ENCODE assay signal across 8 cellular contexts in genomic region chr6:28923318-28924102, GRCh38. TPM values are rescaled to one million over a fixed set of nuclear protein-coding genes. Genes with fewer than 3 reads are reported as not detected.
A peak's percentile ranks its signal among the peaks of the same experiment; 100 is the strongest.
DNase-seq lines count a peak whose midpoint lies in the region; ATAC-seq and TF ChIP-seq lines count a peak whose summit lies in the region.

A gene with protein sequence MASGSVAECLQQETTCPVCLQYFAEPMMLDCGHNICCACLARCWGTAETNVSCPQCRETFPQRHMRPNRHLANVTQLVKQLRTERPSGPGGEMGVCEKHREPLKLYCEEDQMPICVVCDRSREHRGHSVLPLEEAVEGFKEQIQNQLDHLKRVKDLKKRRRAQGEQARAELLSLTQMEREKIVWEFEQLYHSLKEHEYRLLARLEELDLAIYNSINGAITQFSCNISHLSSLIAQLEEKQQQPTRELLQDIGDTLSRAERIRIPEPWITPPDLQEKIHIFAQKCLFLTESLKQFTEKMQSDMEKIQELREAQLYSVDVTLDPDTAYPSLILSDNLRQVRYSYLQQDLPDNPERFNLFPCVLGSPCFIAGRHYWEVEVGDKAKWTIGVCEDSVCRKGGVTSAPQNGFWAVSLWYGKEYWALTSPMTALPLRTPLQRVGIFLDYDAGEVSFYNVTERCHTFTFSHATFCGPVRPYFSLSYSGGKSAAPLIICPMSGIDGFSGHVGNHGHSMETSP (minus strand): TSS chr6:28923985. CDS start chr6:28923632, 353 bp downstream.

- H3K4me1 ChIP-seq in liver (ENCODE audit: control insufficient read depth in 4 of 4, insufficient read depth in 4 of 4, low read length in 3 of 4) = peaks cover 5 to 26% (median 10%) of the 10 kb centered on the region in 4 donors

- CTCF ChIA-PET in BJ (lab: Yijun Ruan, JAX) = interaction anchor here (0.8 to 1.5 kb wide), 8 partner anchors 9 to 731 kb away, joined by 3 to 4 read pairs (median 4); no protein-coding TSS in a partner anchor

- peak within 1 kb of the TSS; percentile 96 to 98 for H3K27ac ChIP-seq in liver (ENCODE audit: low read depth in 1 of 2, low read length in 2 of 2)

- TF ChIP-seq CTCF in BJ (IDR thresholded peaks at IDR 0.05; ENCODE audit: insufficient read depth, low read depth, low read length) (no peak), liver (IDR thresholded peaks at IDR 0.05; ENCODE audit: low read depth, low read length, missing input control) (no peak)

- DNase-seq in BJ (ENCODE audit: low read depth) = no peak
- DNase-seq in NCI-H524 (lab: John Stamatoyannopoulos, UW) = peak; percentile 76 to 87
- DNase-seq in activated CD4-positive, alpha-beta T cell treated with anti-CD3 and anti-CD28 coated beads, Interleukin-2, amount 50 U/mL, for 1 hour = peak; percentile 74
- DNase-seq in dermis microvascular lymphatic vessel endothelial cell (ENCODE audit: low read depth in 2 of 2) = peak; percentile 58 to 89
- DNase-seq in stimulated activated CD4-positive, alpha-beta T cell treated with anti-CD3 and anti-CD28 coated beads, Interleukin-4, amount 100 ng/mL, for 4 hours = peak; percentile 76 to 85

- POLR2A ChIA-PET in BJ (lab: Charles Lee) = interaction anchor here (0.6 to 1.0 kb wide), 5 partner anchors 17 to 820 kb away, joined by 3 to 9 read pairs (median 3); no protein-coding TSS in a partner anchor

- H3K36me3 ChIP-seq in BJ (ENCODE audit: control insufficient read depth, insufficient read depth, low read length) (peaks cover 7% of the 10 kb centered on the region), liver (ENCODE audit: control insufficient read depth in 4 of 4, insufficient read depth in 3 of 4, low read depth in 1 of 4, low read length in 3 of 4) (peaks cover 4 to 23% (median 17%) of the 10 kb centered on the region in 4 donors)

- H3K27me3 ChIP-seq in BJ (ENCODE audit: control insufficient read depth, insufficient read depth, low read length) (no peaks in the 10 kb centered on the region; the same call in 1 of the 2 replicates), liver (ENCODE audit: control insufficient read depth in 4 of 4, insufficient read depth in 4 of 4, low read length in 3 of 4) (no peaks in the 10 kb centered on the region)

- under 1% methylated on average over 89 of the region's 89 CpGs for WGBS in liver

- peak within 1 kb of the TSS; percentile 88 to 97 for H3K9ac ChIP-seq in liver (ENCODE audit: low read depth in 1 of 2, low read length in 2 of 2)

- no peaks in the 10 kb centered on the region for H3K9me3 ChIP-seq in liver (ENCODE audit: control insufficient read depth in 4 of 4, low read length in 3 of 4)

- ATAC-seq in GM19035 (IDR thresholded peaks at IDR 0.05; ENCODE audit: unreplicated experiment) = peak; percentile 85
- peak; percentile 83 for ATAC-seq in HG03280 (IDR thresholded peaks at IDR 0.05; ENCODE audit: unreplicated experiment)

- peak in 1 of 2 donors; percentile 29 for TF ChIP-seq RAD21 in liver (IDR thresholded peaks at IDR 0.05)

- H3K4me3 ChIP-seq in BJ (ENCODE audit: low read depth, low read length) (peak within 1 kb of the TSS; percentile 63), liver (ENCODE audit: low read depth in 1 of 3, low read length in 3 of 3) (peak within 1 kb of the TSS; percentile 71 to 93 (median 93))

TF ChIP-seq in liver, 16 proteins besides CTCF, POLR2A, EP300 and RAD21:
- TF ChIP-seq HNF4G (IDR thresholded peaks at IDR 0.05) = no peak
- peak; percentile 14 to 85 for TF ChIP-seq GABPA (IDR thresholded peaks at IDR 0.05 in 1 of 2, conservative IDR thresholded peaks at IDR 0.05 in 1 of 2)
- peak; percentile 60 to 64 for TF ChIP-seq HNF4A (conservative IDR thresholded peaks at IDR 0.05)
- peak; percentile 67 for TF ChIP-seq YY1 (IDR thresholded peaks at IDR 0.05)
- TF ChIP-seq EGR1 (IDR thresholded peaks at IDR 0.05; ENCODE audit: low read depth in 2 of 2) = peak; percentile 32 to 74
- TF ChIP-seq FOXA1 (IDR thresholded peaks at IDR 0.05) = peak; percentile 59
- TF ChIP-seq ATF3 (IDR thresholded peaks at IDR 0.05) = no peak
- TF ChIP-seq REST (IDR thresholded peaks at IDR 0.05) = peak; percentile 85
- TF ChIP-seq NR2F2 (IDR thresholded peaks at IDR 0.05) = no peak
- TF ChIP-seq MAX (IDR thresholded peaks at IDR 0.05) = peak; percentile 55
- peak; percentile 56 for TF ChIP-seq SP1 (IDR thresholded peaks at IDR 0.05)
- TF ChIP-seq ZBTB33 (IDR thresholded peaks at IDR 0.05) = no peak
- no peak for TF ChIP-seq RXRA (IDR thresholded peaks at IDR 0.05)

RNA-seq across cellular contexts. Expression of the gene that starts here (rescaled TPM):
- polyA plus RNA-seq in BJ (2011; rRNA removed) = 47.3 TPM in 2 replicates
- 34.9 and 48.7 TPM in 2 replicates for polyA minus RNA-seq in BJ (2011; rRNA and poly(A)+ RNA removed)
- 39.2 and 59.9 TPM in 2 replicates for total RNA-seq in dermis microvascular lymphatic vessel endothelial cell
- total RNA-seq in liver = 10 to 100 TPM; 27.3 to 63.3 TPM
- 10 to 100 TPM; 19.6 to 37.7 TPM for polyA plus RNA-seq in liver
